22 cellular contexts compared by ENCODE assay signal in genomic region chrX:70613295-70613694, GRCh38.
DNase-seq lines count a peak whose midpoint lies in the region; TF ChIP-seq lines count a peak whose summit lies in the region.
"Had no signal": no experiment of that assay in that cellular context is flagged by ENCODE, and none has a peak within 500 bp of the region (broad histone marks: within the 10 kb centered on the region; RNA-seq: fewer than 3 reads in every experiment).

No MANE protein-coding gene starts in this region.

- H3K9ac ChIP-seq in GM23248 (no peak overlapping the region), adipocyte (ENCODE audit: low read length) (no peak overlapping the region)

- no peak overlapping the region for H2AFZ ChIP-seq in GM23248

- no peak overlapping the region for H3K4me3 ChIP-seq in GM23248
- no peak overlapping the region for H3K4me3 ChIP-seq in adipocyte (ENCODE audit: low read length)
- H3K4me3 ChIP-seq in esophagus squamous epithelium: no peak overlapping the region
- H3K4me3 ChIP-seq: MG63, psoas muscle had no signal

- no peaks in the 10 kb centered on the region for H3K79me2 ChIP-seq in GM23248 (ENCODE audit: insufficient read depth)

- H3K9me3 ChIP-seq in GM23248 (ENCODE audit: low read depth) (no peaks in the 10 kb centered on the region), adipocyte (ENCODE audit: control insufficient read depth, low read length) (peaks cover 3% of the 10 kb centered on the region), esophagus squamous epithelium (no peaks in the 10 kb centered on the region)
- H3K9me3 ChIP-seq: MG63, psoas muscle had no signal

- H3K9me2 ChIP-seq in GM23248 (ENCODE audit: insufficient read depth): no peaks in the 10 kb centered on the region

- H3K27me3 ChIP-seq in GM23248 (replicated peaks; ENCODE audit: insufficient read depth) (no peaks in the 10 kb centered on the region), adipocyte (replicated peaks; ENCODE audit: control insufficient read depth, insufficient read depth, low read length) (peaks cover 57% of the 10 kb centered on the region), esophagus squamous epithelium (no peaks in the 10 kb centered on the region)
- H3K27me3 ChIP-seq: MG63 had no signal

- H3K4me1 ChIP-seq in GM23248 (ENCODE audit: insufficient read depth): no peaks in the 10 kb centered on the region
- H3K4me1 ChIP-seq in adipocyte (ENCODE audit: control insufficient read depth, insufficient read depth, low read length): no peaks in the 10 kb centered on the region
- H3K4me1 ChIP-seq in esophagus squamous epithelium: no peaks in the 10 kb centered on the region
- H3K4me1 ChIP-seq: psoas muscle had no signal

- WGBS in GM23248 (ENCODE audit: low coverage in 1 of 2, low lambda C conversion rate in 2 of 2, missing lambda C conversion rate in 2 of 2), 2 experiments: 5 to 9% methylated on average over 2 to 4 of the region's 5 CpGs
- 57% methylated on average over 4 of the region's 5 CpGs; no CpG with 5 or more reads in 1 of the 2 donors for WGBS in esophagus squamous epithelium, 2 donors

- intact Hi-C loops in esophagus squamous epithelium (cut with DNase I): no loop called here

- in situ Hi-C loops in GM23248 (cut with MboI) (no loop called here), G401 (cut with HindIII; ENCODE audit: low sequenced_read_pairs) (no loop called here)

- H3K27ac ChIP-seq in GM23248 (no peak overlapping the region), esophagus squamous epithelium (no peak overlapping the region)
- H3K27ac ChIP-seq: psoas muscle had no signal

- no peaks in the 10 kb centered on the region for H3F3A ChIP-seq in GM23248 (ENCODE audit: insufficient read depth)

- DNase-seq in AG20443 (ENCODE audit: low spot score): peak; percentile 29
- peak; percentile 22 for DNase-seq in GM23248
- peak; percentile 2 for DNase-seq in adipocyte (ENCODE audit: low read depth)
- peak; percentile 62 for DNase-seq in islet precursor cell
- DNase-seq in COLO829 (ENCODE audit: low spot score): no peak
- DNase-seq in NCI-H748 (lab: John Stamatoyannopoulos, UW; ENCODE audit: unreplicated experiment): no peak
- no peak for DNase-seq in esophagus squamous epithelium (lab: John Stamatoyannopoulos, UW)
- DNase-seq in G401 (ENCODE audit: low spot score): no peak
- DNase-seq: activated CD4-positive, alpha-beta T cell treated with anti-CD3 and anti-CD28 coated beads, Interleukin-2, amount 50 U/mL, for 1 hour; activated CD8-positive, alpha-beta memory T cell treated with anti-CD3 and anti-CD28 coated beads, Interleukin-2, amount 50 U/mL, for 4 hours; activated naive CD8-positive, alpha-beta T cell treated with anti-CD3 and anti-CD28 coated beads, Interleukin-2, amount 50 U/mL, for 24 hours; cortex of kidney; DND-41; MG63; NCI-H146; NCI-H2227 treated with DMSO at 0.1 percent for 48 hours; NCI-H82; PC-3; psoas muscle; SIG-M5; stimulated activated CD4-positive, alpha-beta T cell treated with anti-CD3 and anti-CD28 coated beads, Interleukin-4, amount 100 ng/mL, for 4 hours; stimulated activated naive CD8-positive, alpha-beta T cell treated with anti-CD3 and anti-CD28 coated beads, Interleukin-15, amount 100 ng/mL, for 72 hours had no signal

- no peak for TF ChIP-seq CTCF in esophagus squamous epithelium (IDR thresholded peaks at IDR 0.05)

- H3K4me2 ChIP-seq in GM23248 (ENCODE audit: unreplicated experiment): no peak overlapping the region

- no peaks in the 10 kb centered on the region for H4K20me1 ChIP-seq in GM23248 (ENCODE audit: insufficient read depth)

- no peak for TF ChIP-seq POLR2A in esophagus squamous epithelium (IDR thresholded peaks at IDR 0.05)

- H3K36me3 ChIP-seq in GM23248 (ENCODE audit: low read depth): no peaks in the 10 kb centered on the region
- no peaks in the 10 kb centered on the region for H3K36me3 ChIP-seq in adipocyte (ENCODE audit: control insufficient read depth, insufficient read depth, low read length, severe bottlenecking)
- no peaks in the 10 kb centered on the region for H3K36me3 ChIP-seq in esophagus squamous epithelium
- H3K36me3 ChIP-seq: MG63 had no signal

Comparison
In these comparisons a context has a peak if more than half of its experiments do, and no peak if none do; other contexts are left out.
1. DNase-seq: peak in AG20443 (single experiment), GM23248 (single experiment), adipocyte (single experiment) and islet precursor cell (single experiment); none in COLO829 (single experiment), NCI-H748 (single experiment), esophagus squamous epithelium (single experiment) and G401 (single experiment).